ENCODE assay signal across 1 cellular context in genomic region chr6:108260809-108261569, GRCh38.
TF ChIP-seq lines count a peak whose summit lies in the region.

SNX3 (minus strand) TSS chr6:108261040; CDS start chr6:108260921, 119 bp downstream.

TF ChIP-seq in GM12878, 131 proteins besides CTCF, POLR2A, EP300 and RAD21 (continued from another document):
- TF ChIP-seq GABPA (IDR thresholded peaks at IDR 0.05; ENCODE audit: low read depth): peak; percentile 80; the same call in 1 of the 2 replicates
- TF ChIP-seq ZBTB4 (CRISPR knock-in tag; IDR thresholded peaks at IDR 0.05): peak; percentile 13; the same call in 1 of the 2 replicates
